ENCODE assay signal across 9 cellular contexts in the genomic region with DNA sequence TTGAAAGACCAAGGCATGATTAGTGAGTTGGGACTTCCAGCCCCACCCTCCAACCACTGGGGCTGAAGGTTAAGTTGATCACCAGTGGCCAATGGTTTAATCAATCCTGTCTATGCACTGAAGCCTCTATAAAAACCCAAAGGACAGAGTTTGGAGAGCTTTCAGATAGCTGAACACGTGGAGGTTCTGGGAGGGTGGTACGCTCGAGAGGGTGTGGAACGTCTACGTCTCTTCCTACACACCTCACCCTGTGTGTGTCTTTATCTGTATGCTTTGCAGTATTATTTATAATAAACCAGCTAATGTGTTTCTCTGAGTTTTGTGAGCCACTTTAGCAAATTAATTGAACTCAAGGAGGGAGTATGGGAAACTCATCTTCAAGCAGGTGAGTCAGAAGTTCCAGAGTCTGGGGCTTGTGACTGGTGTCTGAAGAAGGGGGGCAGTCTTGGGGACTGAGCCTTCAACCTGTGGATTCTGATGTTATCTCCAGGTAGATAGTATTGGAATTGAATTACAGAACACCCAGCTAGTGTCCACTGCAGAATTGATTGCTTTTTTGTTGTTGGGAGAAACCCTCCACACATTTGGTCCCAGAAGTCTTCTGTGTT. TPM values are rescaled to one million over a fixed set of nuclear protein-coding genes. Genes with fewer than 3 reads are reported as not detected.
DNase-seq lines count a peak whose midpoint lies in the region; ATAC-seq and TF ChIP-seq lines count a peak whose summit lies in the region.
"Had no signal": no experiment of that assay in that cellular context is flagged by ENCODE, and none has a peak within 500 bp of the region (broad histone marks: within the 10 kb centered on the region; RNA-seq: fewer than 3 reads in every experiment).

No MANE protein-coding gene starts in this region.

- no peak for TF ChIP-seq CTCF in epithelial cell of proximal tubule (conservative IDR thresholded peaks at IDR 0.05; ENCODE audit: low read depth, low read length)
- TF ChIP-seq CTCF in WTC11 (IDR thresholded peaks at IDR 0.05): no peak

- H3K4me1 Mint-ChIP-seq in activated CD4-positive, alpha-beta T cell treated with anti-CD3 and anti-CD28 coated beads for 36 hours: peaks cover 83% of the 10 kb centered on the region
- H3K4me1 Mint-ChIP-seq in WTC11: peaks cover 10% of the 10 kb centered on the region; the same call in 1 of the 2 replicates

- CTCF ChIA-PET in activated CD4-positive, alpha-beta T cell treated with anti-CD3 and anti-CD28 coated beads for 36 hours (lab: Charles Lee): interaction anchor here (0.8 to 1.4 kb wide), 4 partner anchors 16 to 210 kb away, joined by 3 to 5 read pairs (median 4); no protein-coding TSS in a partner anchor
- CTCF ChIA-PET in HEK293T (lab: Yijun Ruan, JAX): interaction anchor here (1.0 kb wide), 1 partner anchor 13 kb away, joined by 5 read pairs; no protein-coding TSS in a partner anchor
- CTCF ChIA-PET in WTC11 (lab: Charles Lee): no interaction called here

- no peaks in the 10 kb centered on the region for H3K27me3 Mint-ChIP-seq in activated CD4-positive, alpha-beta T cell treated with anti-CD3 and anti-CD28 coated beads for 36 hours
- H3K27me3 Mint-ChIP-seq in WTC11 (ENCODE audit: low read depth): no peaks in the 10 kb centered on the region

- no peak overlapping the region for H3K4me3 ChIP-seq in epithelial cell of proximal tubule (ENCODE audit: low read depth, low read length)

- peaks cover 46% of the 10 kb centered on the region for H3K36me3 Mint-ChIP-seq in activated CD4-positive, alpha-beta T cell treated with anti-CD3 and anti-CD28 coated beads for 36 hours (ENCODE audit: low read depth)
- H3K36me3 Mint-ChIP-seq in WTC11: no peaks in the 10 kb centered on the region

- POLR2A ChIA-PET in activated CD4-positive, alpha-beta T cell treated with anti-CD3 and anti-CD28 coated beads for 36 hours (lab: Charles Lee): interaction anchor here (0.6 kb wide), 1 partner anchor 16 kb away, joined by 3 read pairs; no protein-coding TSS in a partner anchor
- POLR2A ChIA-PET in HEK293T (lab: Yijun Ruan, JAX) (interaction anchor here (1.1 kb wide), 1 partner anchor 15 kb away, joined by 4 read pairs; no protein-coding TSS in a partner anchor), WTC11 (lab: Charles Lee) (no interaction called here)

- peaks cover 2% of the 10 kb centered on the region for H3K9me3 Mint-ChIP-seq in activated CD4-positive, alpha-beta T cell treated with anti-CD3 and anti-CD28 coated beads for 36 hours (ENCODE audit: low read depth)
- H3K9me3 Mint-ChIP-seq in WTC11: peaks cover 10% of the 10 kb centered on the region

- H3K4me3 Mint-ChIP-seq in activated CD4-positive, alpha-beta T cell treated with anti-CD3 and anti-CD28 coated beads for 36 hours: peak overlapping the region; percentile 2
- H3K4me3 Mint-ChIP-seq in WTC11: no peak overlapping the region

- H3K27ac Mint-ChIP-seq in activated CD4-positive, alpha-beta T cell treated with anti-CD3 and anti-CD28 coated beads for 36 hours: peak overlapping the region; percentile 84
- H3K27ac Mint-ChIP-seq in WTC11: no peak overlapping the region

- peak; percentile 87 for DNase-seq in activated CD4-positive, alpha-beta T cell treated with anti-CD3 and anti-CD28 coated beads for 36 hours
- DNase-seq in epithelial cell of proximal tubule (ENCODE audit: low read depth) (peak; percentile 30), HEK293T (ENCODE audit: extremely low spot score) (no peak), WTC11 (ENCODE audit: low spot score) (no peak), hepatic stellate cell (ENCODE audit: low spot score) (no peak)
- DNase-seq in stimulated activated CD8-positive, alpha-beta memory T cell treated with anti-CD3 and anti-CD28 coated beads, Interleukin-12 subunit alpha, Interleukin-12 subunit beta, amount 100 ng/mL, for 24 hours (ENCODE audit: extremely low read depth): peak; percentile 40
- DNase-seq: WERI-Rb-1 had no signal

- intact Hi-C loops in activated CD4-positive, alpha-beta T cell treated with anti-CD3 and anti-CD28 coated beads for 36 hours (cut with DNase I, micrococcal nuclease): loop anchor here (1.0 to 5.0 kb wide), 3 partner anchors 13 to 37 kb away; no protein-coding TSS in a partner anchor

- ATAC-seq in GM21423 (IDR thresholded peaks at IDR 0.05; ENCODE audit: unreplicated experiment) (peak; percentile 40), GM19395 (IDR thresholded peaks at IDR 0.05; ENCODE audit: unreplicated experiment) (no peak), WTC11 (no peak)
- ATAC-seq in activated CD4-positive, alpha-beta T cell treated with anti-CD3 and anti-CD28 coated beads for 36 hours: peak; percentile 88

TF ChIP-seq in HEK293T, 16 proteins besides CTCF, POLR2A, EP300 and RAD21:
- TF ChIP-seq, protein P1, sequence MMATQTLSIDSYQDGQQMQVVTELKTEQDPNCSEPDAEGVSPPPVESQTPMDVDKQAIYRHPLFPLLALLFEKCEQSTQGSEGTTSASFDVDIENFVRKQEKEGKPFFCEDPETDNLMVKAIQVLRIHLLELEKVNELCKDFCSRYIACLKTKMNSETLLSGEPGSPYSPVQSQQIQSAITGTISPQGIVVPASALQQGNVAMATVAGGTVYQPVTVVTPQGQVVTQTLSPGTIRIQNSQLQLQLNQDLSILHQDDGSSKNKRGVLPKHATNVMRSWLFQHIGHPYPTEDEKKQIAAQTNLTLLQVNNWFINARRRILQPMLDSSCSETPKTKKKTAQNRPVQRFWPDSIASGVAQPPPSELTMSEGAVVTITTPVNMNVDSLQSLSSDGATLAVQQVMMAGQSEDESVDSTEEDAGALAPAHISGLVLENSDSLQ (IDR thresholded peaks at IDR 0.05): no peak
- TF ChIP-seq FOXA1 (IDR thresholded peaks at IDR 0.05) (no peak), HDGF (IDR thresholded peaks at IDR 0.05; ENCODE audit: borderline replicate concordance) (no peak), SP1 (IDR thresholded peaks at IDR 0.05) (no peak), ARNT (IDR thresholded peaks at IDR 0.05) (no peak)
TF ChIP-seq in HEK293T: peak in this region for 0.

TF ChIP-seq in WTC11, 78 proteins besides CTCF, POLR2A, EP300 and RAD21 (continues in another document):
- TF ChIP-seq ETV6 (CRISPR knock-in tag; IDR thresholded peaks at IDR 0.05) (no peak), SMAD3 (CRISPR knock-in tag; IDR thresholded peaks at IDR 0.05; ENCODE audit: borderline replicate concordance) (no peak)
- TF ChIP-seq, protein P2, sequence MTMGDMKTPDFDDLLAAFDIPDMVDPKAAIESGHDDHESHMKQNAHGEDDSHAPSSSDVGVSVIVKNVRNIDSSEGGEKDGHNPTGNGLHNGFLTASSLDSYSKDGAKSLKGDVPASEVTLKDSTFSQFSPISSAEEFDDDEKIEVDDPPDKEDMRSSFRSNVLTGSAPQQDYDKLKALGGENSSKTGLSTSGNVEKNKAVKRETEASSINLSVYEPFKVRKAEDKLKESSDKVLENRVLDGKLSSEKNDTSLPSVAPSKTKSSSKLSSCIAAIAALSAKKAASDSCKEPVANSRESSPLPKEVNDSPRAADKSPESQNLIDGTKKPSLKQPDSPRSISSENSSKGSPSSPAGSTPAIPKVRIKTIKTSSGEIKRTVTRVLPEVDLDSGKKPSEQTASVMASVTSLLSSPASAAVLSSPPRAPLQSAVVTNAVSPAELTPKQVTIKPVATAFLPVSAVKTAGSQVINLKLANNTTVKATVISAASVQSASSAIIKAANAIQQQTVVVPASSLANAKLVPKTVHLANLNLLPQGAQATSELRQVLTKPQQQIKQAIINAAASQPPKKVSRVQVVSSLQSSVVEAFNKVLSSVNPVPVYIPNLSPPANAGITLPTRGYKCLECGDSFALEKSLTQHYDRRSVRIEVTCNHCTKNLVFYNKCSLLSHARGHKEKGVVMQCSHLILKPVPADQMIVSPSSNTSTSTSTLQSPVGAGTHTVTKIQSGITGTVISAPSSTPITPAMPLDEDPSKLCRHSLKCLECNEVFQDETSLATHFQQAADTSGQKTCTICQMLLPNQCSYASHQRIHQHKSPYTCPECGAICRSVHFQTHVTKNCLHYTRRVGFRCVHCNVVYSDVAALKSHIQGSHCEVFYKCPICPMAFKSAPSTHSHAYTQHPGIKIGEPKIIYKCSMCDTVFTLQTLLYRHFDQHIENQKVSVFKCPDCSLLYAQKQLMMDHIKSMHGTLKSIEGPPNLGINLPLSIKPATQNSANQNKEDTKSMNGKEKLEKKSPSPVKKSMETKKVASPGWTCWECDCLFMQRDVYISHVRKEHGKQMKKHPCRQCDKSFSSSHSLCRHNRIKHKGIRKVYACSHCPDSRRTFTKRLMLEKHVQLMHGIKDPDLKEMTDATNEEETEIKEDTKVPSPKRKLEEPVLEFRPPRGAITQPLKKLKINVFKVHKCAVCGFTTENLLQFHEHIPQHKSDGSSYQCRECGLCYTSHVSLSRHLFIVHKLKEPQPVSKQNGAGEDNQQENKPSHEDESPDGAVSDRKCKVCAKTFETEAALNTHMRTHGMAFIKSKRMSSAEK (CRISPR knock-in tag; IDR thresholded peaks at IDR 0.05; ENCODE audit: borderline replicate concordance): no peak
- TF ChIP-seq, protein P3, sequence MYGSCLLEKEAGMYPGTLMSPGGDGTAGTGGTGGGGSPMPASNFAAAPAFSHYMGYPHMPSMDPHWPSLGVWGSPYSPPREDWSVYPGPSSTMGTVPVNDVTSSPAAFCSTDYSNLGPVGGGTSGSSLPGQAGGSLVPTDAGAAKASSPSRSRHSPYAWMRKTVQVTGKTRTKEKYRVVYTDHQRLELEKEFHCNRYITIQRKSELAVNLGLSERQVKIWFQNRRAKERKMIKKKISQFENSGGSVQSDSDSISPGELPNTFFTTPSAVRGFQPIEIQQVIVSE (CRISPR knock-in tag; IDR thresholded peaks at IDR 0.05; ENCODE audit: borderline replicate concordance): no peak
- TF ChIP-seq, protein P4, sequence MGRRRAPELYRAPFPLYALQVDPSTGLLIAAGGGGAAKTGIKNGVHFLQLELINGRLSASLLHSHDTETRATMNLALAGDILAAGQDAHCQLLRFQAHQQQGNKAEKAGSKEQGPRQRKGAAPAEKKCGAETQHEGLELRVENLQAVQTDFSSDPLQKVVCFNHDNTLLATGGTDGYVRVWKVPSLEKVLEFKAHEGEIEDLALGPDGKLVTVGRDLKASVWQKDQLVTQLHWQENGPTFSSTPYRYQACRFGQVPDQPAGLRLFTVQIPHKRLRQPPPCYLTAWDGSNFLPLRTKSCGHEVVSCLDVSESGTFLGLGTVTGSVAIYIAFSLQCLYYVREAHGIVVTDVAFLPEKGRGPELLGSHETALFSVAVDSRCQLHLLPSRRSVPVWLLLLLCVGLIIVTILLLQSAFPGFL (CRISPR knock-in tag; IDR thresholded peaks at IDR 0.05; ENCODE audit: borderline replicate concordance): no peak

RNA-seq across cellular contexts. Expression of a gene that starts 20.3 kb away (rescaled TPM):
- 100 to 1,000 TPM; 495 to 583 TPM for total RNA-seq in activated CD4-positive, alpha-beta T cell treated with anti-CD3 and anti-CD28 coated beads for 36 hours
- 255 and 301 TPM in 2 replicates for total RNA-seq in epithelial cell of proximal tubule
- total RNA-seq in WTC11 (2021): 148 to 169 TPM (median 149 TPM) in 3 replicates

Comparison
In these comparisons a context has a peak if more than half of its experiments do, and no peak if none do; other contexts are left out.
1. ATAC-seq: peak in GM21423 (single experiment) and activated CD4-positive, alpha-beta T cell treated with anti-CD3 and anti-CD28 coated beads for 36 hours (single experiment); none in GM19395 (single experiment) and WTC11 (single experiment).
2. DNase-seq: peak in activated CD4-positive, alpha-beta T cell treated with anti-CD3 and anti-CD28 coated beads for 36 hours (single experiment), epithelial cell of proximal tubule (single experiment) and stimulated activated CD8-positive, alpha-beta memory T cell treated with anti-CD3 and anti-CD28 coated beads, Interleukin-12 subunit alpha, Interleukin-12 subunit beta, amount 100 ng/mL, for 24 hours (single experiment); none in HEK293T (single experiment), WTC11 (single experiment) and hepatic stellate cell (single experiment).